8 cellular contexts compared by ENCODE assay signal in genomic region chr4:55553442-55553841, GRCh38. TPM values are rescaled to one million over a fixed set of nuclear protein-coding genes. Genes with fewer than 3 reads are reported as not detected.
DNase-seq lines count a peak whose midpoint lies in the region; ATAC-seq, FAIRE-seq and TF ChIP-seq lines count a peak whose summit lies in the region.

No MANE protein-coding gene starts in this region.

- no peaks in the 10 kb centered on the region for H3K27me3 ChIP-seq in CD4-positive, alpha-beta memory T cell (ENCODE audit: insufficient read depth, low read length)
- H3K27me3 ChIP-seq in GM12878 (replicated peaks in 1 of 2; ENCODE audit: control insufficient read depth in 2 of 2, insufficient read depth in 2 of 2, low read length in 1 of 2), result no peaks in the 10 kb centered on the region

- no peak overlapping the region for H3K27ac ChIP-seq in CD4-positive, alpha-beta memory T cell (ENCODE audit: low read depth, low read length)
- no peak overlapping the region for H3K27ac ChIP-seq in GM12878 (ENCODE audit: control insufficient read depth, insufficient read depth)

- no peak for FAIRE-seq in GM12878 (lab: Jason Lieb, UNC)

- H3K4me2 ChIP-seq in GM12878 (ENCODE audit: control insufficient read depth, insufficient read depth), result peak overlapping the region; percentile 43; the same call in 1 of the 2 replicates

- DNase-seq in CD4-positive, alpha-beta memory T cell, result peak in 2 of 5 donors; percentile 16 to 23
- DNase-seq in GM12878 (ENCODE audit: low read depth, low spot score) (no peak), mucosa of descending colon (peak in 1 of 3 donors; percentile 16), posterior cingulate gyrus (no peak), NCI-H1105 (lab: John Stamatoyannopoulos, UW) (no peak), retina (no peak)

- H3K4me3 Mint-ChIP-seq in CD4-positive, alpha-beta memory T cell, result peak overlapping the region; percentile 54 to 75 (median 60)

- H2AFZ ChIP-seq in GM12878 (ENCODE audit: control insufficient read depth, low read depth, low read length), result peak overlapping the region; percentile 49

- TF ChIP-seq EP300 in GM12878 (IDR thresholded peaks at IDR 0.05; ENCODE audit: borderline replicate concordance in 1 of 2, control insufficient read depth in 1 of 2, low read depth in 2 of 2, low read length in 2 of 2), result no peak

- no peaks in the 10 kb centered on the region for H4K20me1 ChIP-seq in GM12878 (ENCODE audit: control insufficient read depth, insufficient read depth)

- SMC1A ChIA-PET in GM12878 (lab: Charles Lee; ENCODE audit: uncharacterized antibody, unreplicated experiment), result interaction anchor here (1.3 to 3.2 kb wide), 3 partner anchors 14 to 144 kb away, joined by 3 to 17 read pairs (median 13); no protein-coding TSS in a partner anchor

- H3K4me1 Mint-ChIP-seq in CD4-positive, alpha-beta memory T cell, result peaks cover 3 to 27% (median 10%) of the 10 kb centered on the region in 4 donors

- POLR2A ChIA-PET in CD4-positive, alpha-beta memory T cell (lab: Charles Lee; ENCODE audit: partially characterized antibody), result no interaction called here
- POLR2A ChIA-PET in GM12878 (lab: Charles Lee), result no interaction called here

- peaks cover 0 to 2% (median 0%) of the 10 kb centered on the region in 8 donors for H3K9me3 Mint-ChIP-seq in CD4-positive, alpha-beta memory T cell

- TF ChIP-seq CTCF in GM12878 (IDR thresholded peaks at IDR 0.05 in 2 of 3, conservative IDR thresholded peaks at IDR 0.05 in 1 of 3; ENCODE audit: control insufficient read depth in 2 of 3, extremely low read depth in 1 of 3, insufficient read depth in 1 of 3, low read depth in 3 of 3, low read length in 3 of 3) (no peak), mucosa of descending colon (IDR thresholded peaks at IDR 0.05) (no peak)

- CTCF ChIA-PET in CD4-positive, alpha-beta memory T cell (lab: Charles Lee; ENCODE audit: partially characterized antibody), result interaction anchor here (0.9 to 3.8 kb wide), 9 partner anchors 8 to 369 kb away, joined by 3 to 36 read pairs (median 7); partner anchors contain the start of genes SRD5A3 and TMEM165
- CTCF ChIA-PET in GM12878 (lab: Yijun Ruan, JAX), result interaction anchor here (1.4 to 2.7 kb wide), 3 partner anchors 109 to 208 kb away, joined by 6 to 12 read pairs (median 8); no protein-coding TSS in a partner anchor

- BruUV-seq in GM12878 (replicated peaks; lab: Mats Ljungman, UMichigan), result no TSS peak

- no peaks in the 10 kb centered on the region for H3K9me3 ChIP-seq in CD4-positive, alpha-beta memory T cell (ENCODE audit: control insufficient read depth in 1 of 2, low read length in 2 of 2)
- H3K9me3 ChIP-seq in GM12878 (replicated peaks; ENCODE audit: control insufficient read depth, insufficient read depth, low read length) (no peaks in the 10 kb centered on the region), mucosa of descending colon (no peaks in the 10 kb centered on the region)

- H3K36me3 ChIP-seq in CD4-positive, alpha-beta memory T cell (ENCODE audit: insufficient read depth, low read length), result no peaks in the 10 kb centered on the region
- no peaks in the 10 kb centered on the region for H3K36me3 ChIP-seq in GM12878 (ENCODE audit: control insufficient read depth in 2 of 2, insufficient read depth in 2 of 2, low read length in 1 of 2)
- H3K36me3 ChIP-seq in mucosa of descending colon (ENCODE audit: low read depth), result no peaks in the 10 kb centered on the region

- no peak overlapping the region for H3K9ac ChIP-seq in GM12878 (ENCODE audit: control insufficient read depth, insufficient read depth, low read length)

- H3K4me1 ChIP-seq in CD4-positive, alpha-beta memory T cell (ENCODE audit: insufficient read depth, low read length), result peaks cover 9% of the 10 kb centered on the region
- H3K4me1 ChIP-seq in GM12878 (ENCODE audit: control insufficient read depth, insufficient read depth, low read length), result no peaks in the 10 kb centered on the region
- no peaks in the 10 kb centered on the region for H3K4me1 ChIP-seq in mucosa of descending colon (ENCODE audit: low read depth)

- RAD21 ChIA-PET in GM12878 (lab: Charles Lee; ENCODE audit: unreplicated experiment), result interaction anchor here (1.5 kb wide), 2 partner anchors 144 to 145 kb away, joined by 8 to 11 read pairs; no protein-coding TSS in a partner anchor

- peaks cover 6 to 9% of the 10 kb centered on the region in 2 donors for H3K27me3 Mint-ChIP-seq in CD4-positive, alpha-beta memory T cell

- TF ChIP-seq POLR2A in GM12878 (IDR thresholded peaks at IDR 0.05; ENCODE audit: low read depth, low read length), result no peak

- WGBS in GM12878 (ENCODE audit: insufficient coverage, insufficient replicate concordance, low lambda C conversion rate, missing lambda C conversion rate), result 3% methylated on average over 7 of the region's 7 CpGs

- in situ Hi-C loops in GM12878 (cut with MboI), result loop anchor here (10.0 to 25.0 kb wide), 2 partner anchors 209 to 1241 kb away; partner anchors contain the start of gene SRD5A3

- no peak overlapping the region for H3K4me3 ChIP-seq in CD4-positive, alpha-beta memory T cell (ENCODE audit: low read length in 2 of 2)
- H3K4me3 ChIP-seq in GM12878 (peak overlapping the region; percentile 18; the same call in 1 of the 2 replicates), mucosa of descending colon (no peak overlapping the region)

- ATAC-seq in HG02798 (IDR thresholded peaks at IDR 0.05; ENCODE audit: poor library complexity, unreplicated experiment), result peak; percentile 93
- peak; percentile 58 for ATAC-seq in GM12878
- peak; percentile 69 for ATAC-seq in mucosa of descending colon
- no peak for ATAC-seq in GM21360 (IDR thresholded peaks at IDR 0.05; ENCODE audit: unreplicated experiment)

- intact Hi-C loops in CD4-positive, alpha-beta memory T cell (cut with micrococcal nuclease), result no loop called here
- intact Hi-C loops in GM12878 (cut with micrococcal nuclease; ENCODE audit: unreplicated experiment) (no loop called here), mucosa of descending colon (cut with DNase I, micrococcal nuclease) (loop anchor here in 1 of 2 donors (10.0 kb wide), 1 partner anchor 209 kb away; the partner anchor contains the start of gene SRD5A3), posterior cingulate gyrus (cut with DNase I) (loop anchor here (10.0 kb wide), 1 partner anchor 579 kb away; no protein-coding TSS in a partner anchor)

- H3K27ac Mint-ChIP-seq in CD4-positive, alpha-beta memory T cell, result peak overlapping the region in 1 of 7 donors; percentile 56

- H3K79me2 ChIP-seq in GM12878 (ENCODE audit: control insufficient read depth, insufficient read depth, low read length), result no peaks in the 10 kb centered on the region

- no peak for TF ChIP-seq RAD21 in GM12878 (IDR thresholded peaks at IDR 0.05; ENCODE audit: insufficient read depth, low read depth, low read length)

- peaks cover 0 to 3% of the 10 kb centered on the region in 2 donors for H3K36me3 Mint-ChIP-seq in CD4-positive, alpha-beta memory T cell

RNA-seq across cellular contexts. Expression of gene CLOCK, which starts 6.7 kb away (rescaled TPM):
- total RNA-seq in CD4-positive, alpha-beta memory T cell, result 10 to 100 TPM; 15.2 to 15.4 TPM
- polyA plus RNA-seq in CD4-positive, alpha-beta memory T cell, result 1 to 10 TPM; 2.1 to 4.4 TPM
- total RNA-seq in GM12878 (2013; cell fraction: nucleolus; rRNA removed), result 43.0 and 43.8 TPM in 2 replicates
- total RNA-seq in GM12878 (2014; rRNA removed), result 10.6 and 11.6 TPM in 2 replicates
- 9.1 and 11.5 TPM in 2 replicates for total RNA-seq in GM12878 (2014; rRNA removed; fragmentation: Illumina TruSeq; extraction: Trizol)
- total RNA-seq in GM12878 (2021), result 8.0 and 10.4 TPM in 2 replicates
- 1.9 TPM for polyA plus RNA-seq in GM12878 (2011; ENCODE audit: low read depth)
- polyA plus RNA-seq in GM12878 (2011; rRNA removed), result 10.3 and 11.7 TPM in 2 replicates
- 4.2 and 6.6 TPM in 2 replicates for polyA plus RNA-seq in GM12878 (2011; cell fraction: cytosol; rRNA removed)
- 15.6 and 16.1 TPM in 2 replicates for polyA plus RNA-seq in GM12878 (2011; cell fraction: nucleus; rRNA removed)
- polyA plus RNA-seq in GM12878 (2012), result 3.9 and 4.2 TPM in 2 replicates
- polyA plus RNA-seq in GM12878 (2014; fragmentation: Illumina TruSeq; extraction: Trizol), result 7.3 and 10.3 TPM in 2 replicates
- 1 to 10 TPM; 2.8 to 3.5 TPM for polyA plus RNA-seq in GM12878 (2014; fragmentation: Nextera tagmentation; extraction: Ambion mirVana)
- polyA plus RNA-seq in GM12878 (2014; rRNA removed), result 5.5 and 6.0 TPM in 2 replicates
- 10 to 100 TPM; 10.5 to 11.7 TPM for polyA plus RNA-seq in GM12878 (2016; fragmentation: Nextera tagmentation; extraction: Ambion mirVana)
- polyA minus RNA-seq in GM12878 (2011; rRNA and poly(A)+ RNA removed), result 29.8 and 31.7 TPM in 2 replicates
- polyA minus RNA-seq in GM12878 (2011; cell fraction: cytosol; rRNA and poly(A)+ RNA removed), result 6.1 and 7.2 TPM in 2 replicates
- polyA minus RNA-seq in GM12878 (2011; cell fraction: nucleus; rRNA and poly(A)+ RNA removed), result 27.9 and 36.9 TPM in 2 replicates
- 10 to 100 TPM; 17.4 to 33.1 (median 25.3) TPM for total RNA-seq in mucosa of descending colon

RNA-seq across cellular contexts. Expression of gene PDCL2, which starts 38.6 kb away (rescaled TPM):
- not detected for total RNA-seq in CD4-positive, alpha-beta memory T cell
- polyA plus RNA-seq in CD4-positive, alpha-beta memory T cell, result not detected
- total RNA-seq in GM12878 (2013; cell fraction: nucleolus; rRNA removed), result not detected in 2 replicates
- total RNA-seq in GM12878 (2014; rRNA removed) (not detected in 2 replicates), GM12878 (2014; rRNA removed; fragmentation: Illumina TruSeq; extraction: Trizol) (not detected in 2 replicates), GM12878 (2021) (not detected in 2 replicates), mucosa of descending colon (not detected)
- not detected for polyA plus RNA-seq in GM12878 (2011; ENCODE audit: low read depth)
- polyA plus RNA-seq in GM12878 (2011; rRNA removed) (not detected in 2 replicates), GM12878 (2014; fragmentation: Illumina TruSeq; extraction: Trizol) (not detected in 2 replicates), GM12878 (2014; fragmentation: Nextera tagmentation; extraction: Ambion mirVana) (not detected), GM12878 (2014; rRNA removed) (not detected in 2 replicates), GM12878 (2016; fragmentation: Nextera tagmentation; extraction: Ambion mirVana) (not detected)
- not detected in 2 replicates for polyA plus RNA-seq in GM12878 (2011; cell fraction: cytosol; rRNA removed)
- not detected in 2 replicates for polyA plus RNA-seq in GM12878 (2011; cell fraction: nucleus; rRNA removed)
- not detected in 2 replicates for polyA plus RNA-seq in GM12878 (2012)
- not detected in 2 replicates for polyA minus RNA-seq in GM12878 (2011; rRNA and poly(A)+ RNA removed)
- polyA minus RNA-seq in GM12878 (2011; cell fraction: cytosol; rRNA and poly(A)+ RNA removed), result not detected in 2 replicates
- not detected in 2 replicates for polyA minus RNA-seq in GM12878 (2011; cell fraction: nucleus; rRNA and poly(A)+ RNA removed)
